11 cellular contexts compared by ENCODE assay signal in genomic region chr19:6489278-6490061, GRCh38.
A peak's percentile ranks its signal among the peaks of the same experiment; 100 is the strongest.
DNase-seq lines count a peak whose midpoint lies in the region; ATAC-seq lines count a peak whose summit lies in the region.
"Had no signal": no experiment of that assay in that cellular context is flagged by ENCODE, and none has a peak within 500 bp of the region (broad histone marks: within the 10 kb centered on the region; RNA-seq: fewer than 3 reads in every experiment).

No MANE protein-coding gene starts in this region.

- peaks cover 6% of the 10 kb centered on the region for H3K4me1 Mint-ChIP-seq in activated naive CD8-positive, alpha-beta T cell treated with anti-CD3 and anti-CD28 coated beads, Interleukin-2, amount 50 U/mL, for 24 hours

- H3K27me3 Mint-ChIP-seq in activated naive CD8-positive, alpha-beta T cell treated with anti-CD3 and anti-CD28 coated beads, Interleukin-2, amount 50 U/mL, for 24 hours = no peaks in the 10 kb centered on the region

- H3K9me3 Mint-ChIP-seq in activated naive CD8-positive, alpha-beta T cell treated with anti-CD3 and anti-CD28 coated beads, Interleukin-2, amount 50 U/mL, for 24 hours = peaks cover 11% of the 10 kb centered on the region

- peak; percentile 64 for ATAC-seq in activated naive CD8-positive, alpha-beta T cell treated with anti-CD3 and anti-CD28 coated beads, Interleukin-2, amount 50 U/mL, for 24 hours
- ATAC-seq in HG02840 (IDR thresholded peaks at IDR 0.05; ENCODE audit: low FRiP score, unreplicated experiment) (no peak), HG03342 (IDR thresholded peaks at IDR 0.05; ENCODE audit: unreplicated experiment) (no peak)

- peak; percentile 17 for DNase-seq in stimulated activated CD4-positive, alpha-beta T cell treated with anti-CD3 and anti-CD28 coated beads, Interleukin-4, amount 100 ng/mL, for 24 hours
- no peak for DNase-seq in stimulated activated CD4-positive, alpha-beta T cell treated with anti-CD3 and anti-CD28 coated beads, Interleukin-1b, Interleukin-23, amount 100 ng/mL, for 48 hours
- no peak for DNase-seq in activated naive CD8-positive, alpha-beta T cell treated with anti-CD3 and anti-CD28 coated beads, Interleukin-2, amount 50 U/mL, for 24 hours
- DNase-seq in GDM1 (lab: John Stamatoyannopoulos, UW) (no peak), hippocampal formation (lab: John Stamatoyannopoulos, UW) (no peak)
- DNase-seq: C1 segment of cervical spinal cord; NCI-H2029; stimulated activated CD4-positive, alpha-beta T cell treated with anti-CD3 and anti-CD28 coated beads, Interleukin-4, amount 100 ng/mL, for 1 hour had no signal

- no peaks in the 10 kb centered on the region for H3K36me3 Mint-ChIP-seq in activated naive CD8-positive, alpha-beta T cell treated with anti-CD3 and anti-CD28 coated beads, Interleukin-2, amount 50 U/mL, for 24 hours (ENCODE audit: low read depth)

- H3K27ac Mint-ChIP-seq in activated naive CD8-positive, alpha-beta T cell treated with anti-CD3 and anti-CD28 coated beads, Interleukin-2, amount 50 U/mL, for 24 hours = peak overlapping the region; percentile 76

- peaks cover 7% of the 10 kb centered on the region for H3K9me3 ChIP-seq in KOPT-K1 (ENCODE audit: insufficient read depth, low read length, poor library complexity, severe bottlenecking)

- H3K36me3 ChIP-seq in KOPT-K1 (ENCODE audit: insufficient read depth, low read length) = no peaks in the 10 kb centered on the region

- H3K4me3 Mint-ChIP-seq in activated naive CD8-positive, alpha-beta T cell treated with anti-CD3 and anti-CD28 coated beads, Interleukin-2, amount 50 U/mL, for 24 hours = peak overlapping the region; percentile 74

- peak overlapping the region; percentile 48 for H3K27ac ChIP-seq in KOPT-K1 (ENCODE audit: low read depth, low read length, poor library complexity, severe bottlenecking)
